ENCODE assay signal across 32 cellular contexts in the genomic region with DNA sequence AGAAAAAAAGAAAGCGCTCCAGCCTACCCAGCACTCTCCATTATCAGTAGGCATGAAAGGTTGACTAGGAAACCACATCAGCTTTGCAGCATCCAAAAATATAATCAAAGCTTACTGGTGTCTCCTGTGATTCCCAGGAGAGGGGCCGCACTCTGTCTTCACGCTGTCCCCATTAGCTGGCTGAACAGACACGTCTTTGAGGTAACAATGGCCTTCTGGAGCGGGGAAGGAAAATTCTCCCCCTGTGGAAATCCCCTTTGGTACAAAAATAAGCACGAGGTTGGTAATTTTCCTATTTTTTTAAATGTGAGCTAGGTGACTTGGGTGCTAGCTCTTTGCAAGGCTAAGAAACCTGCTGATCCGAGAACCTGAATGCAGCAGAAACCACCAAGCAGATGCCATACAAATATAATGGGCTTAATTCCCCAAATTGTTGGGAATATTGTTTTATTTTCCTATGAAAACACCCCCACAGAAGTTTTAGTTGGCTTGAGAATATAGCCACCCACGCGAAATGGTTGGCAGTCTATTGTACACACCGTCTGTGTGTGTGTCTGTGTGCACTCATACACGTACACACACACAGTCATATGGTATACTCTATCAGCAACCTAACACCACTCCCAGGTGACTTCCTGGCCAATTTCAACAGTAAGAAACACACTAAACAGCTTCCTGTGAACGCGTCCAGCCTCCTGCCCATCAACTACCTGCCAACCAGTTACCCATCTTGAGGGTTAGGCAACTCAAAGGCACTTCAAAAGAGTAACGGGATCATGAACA.
DNase-seq lines count a peak whose midpoint lies in the region; ATAC-seq and TF ChIP-seq lines count a peak whose summit lies in the region.
"Had no signal": no experiment of that assay in that cellular context is flagged by ENCODE, and none has a peak within 500 bp of the region (broad histone marks: within the 10 kb centered on the region; RNA-seq: fewer than 3 reads in every experiment).

No MANE protein-coding gene starts in this region.

- ATAC-seq in GM18868 (IDR thresholded peaks at IDR 0.05; ENCODE audit: unreplicated experiment) (peak; percentile 79), upper lobe of right lung (peak; percentile 25), HG03378 (IDR thresholded peaks at IDR 0.05; ENCODE audit: unreplicated experiment) (no peak), psoas muscle (no peak)
- ATAC-seq: activated CD8-positive, alpha-beta memory T cell treated with anti-CD3 and anti-CD28 coated beads, Interleukin-2, amount 10 ng/mL, durations not matched to agents 7 days and 5 days; activated naive CD8-positive, alpha-beta T cell treated with anti-CD3 and anti-CD28 coated beads, Interleukin-2, amount 50 U/mL, for 24 hours; Right ventricle myocardium inferior; stimulated activated memory B cell treated with anti-CD40 and anti-IgM and Interleukin-4, amounts not matched to agents 10 μg/mL and 1 μg/mL and 100 μg/mL, for 72 hours; T-helper 17 cell had no signal

- H3K4me1 ChIP-seq in upper lobe of right lung (no peaks in the 10 kb centered on the region), psoas muscle (no peaks in the 10 kb centered on the region)

- 72 to 76% (median 76%) methylated on average over 14 of the region's 14 CpGs for WGBS in psoas muscle, 3 donors

- TF ChIP-seq CTCF in upper lobe of right lung (IDR thresholded peaks at IDR 0.05) (no peak), psoas muscle (IDR thresholded peaks at IDR 0.05) (no peak)

- H3K27me3 ChIP-seq in upper lobe of right lung: no peaks in the 10 kb centered on the region
- H3K27me3 ChIP-seq in psoas muscle (ENCODE audit: insufficient read depth in 3 of 3, low read length in 2 of 3): no peaks in the 10 kb centered on the region
- H3K27me3 ChIP-seq: MG63 had no signal

- intact Hi-C loops in upper lobe of right lung (cut with DNase I): no loop called here
- intact Hi-C loops in psoas muscle (cut with DNase I): no loop called here

- H3K4me3 ChIP-seq in upper lobe of right lung: no peak overlapping the region
- no peak overlapping the region for H3K4me3 ChIP-seq in psoas muscle
- H3K4me3 ChIP-seq: MG63 had no signal

- H3K27ac ChIP-seq in upper lobe of right lung (no peak overlapping the region), psoas muscle (no peak overlapping the region)
- H3K27ac ChIP-seq: epithelial cell of prostate, HL-60 had no signal

- no peaks in the 10 kb centered on the region for H3K36me3 ChIP-seq in upper lobe of right lung
- no peaks in the 10 kb centered on the region for H3K36me3 ChIP-seq in psoas muscle (ENCODE audit: insufficient read depth in 1 of 2, low read depth in 1 of 2)
- H3K36me3 ChIP-seq: MG63 had no signal

- H3K9me3 ChIP-seq in upper lobe of right lung (no peaks in the 10 kb centered on the region), psoas muscle (no peaks in the 10 kb centered on the region)
- H3K9me3 ChIP-seq: MG63, SK-N-SH had no signal

- peak; percentile 12 for DNase-seq in NCI-H2196 (lab: John Stamatoyannopoulos, UW; ENCODE audit: unreplicated experiment)
- DNase-seq in NCI-H2196 treated with DMSO at 0.1 percent for 48 hours (lab: John Stamatoyannopoulos, UW; ENCODE audit: unreplicated experiment): no peak
- peak; percentile 64 for DNase-seq in NCI-H510A treated with DMSO at 0.1 percent for 48 hours (lab: John Stamatoyannopoulos, UW)
- no peak for DNase-seq in upper lobe of right lung
- DNase-seq in glomerular visceral epithelial cell (ENCODE audit: extremely low spot score): no peak
- DNase-seq in psoas muscle: no peak
- DNase-seq: activated CD4-positive, alpha-beta T cell treated with anti-CD3 and anti-CD28 coated beads, Interleukin-2, amount 50 U/mL, for 4 hours; activated CD4-positive, CD25-positive, alpha-beta regulatory T cell; activated CD8-positive, alpha-beta memory T cell treated with anti-CD3 and anti-CD28 coated beads, Interleukin-2, amount 10 ng/mL, durations not matched to agents 7 days and 5 days; activated naive CD4-positive, alpha-beta T cell; activated naive CD8-positive, alpha-beta T cell treated with anti-CD3 and anti-CD28 coated beads, Interleukin-2, amount 50 U/mL, for 24 hours; activated T-cell treated with anti-CD3 and anti-CD28 coated beads, Interleukin-2, amount 50 U/mL, for 48 hours; AML-193; CD8-positive, alpha-beta memory T cell; cortex of kidney; DMS 273 treated with DMSO at 0.1 percent for 48 hours; effector memory CD4-positive, alpha-beta T cell; hypothalamus; KG1; MG63; NCI-H1105 treated with DMSO at 0.1 percent for 48 hours; NCI-H2081 treated with DMSO at 0.1 percent for 48 hours; NCI-H524; NK-92 treated with Interleukin-12 subunit alpha and Interleukin-12 subunit beta, amount 100 ng/mL, for 24 hours; SK-N-SH; T-helper 17 cell had no signal

Comparison
In these comparisons a context has a peak if more than half of its experiments do, and no peak if none do; other contexts are left out.
1. DNase-seq: peak in NCI-H2196 (single experiment) and NCI-H510A treated with DMSO at 0.1 percent for 48 hours (single experiment); none in NCI-H2196 treated with DMSO at 0.1 percent for 48 hours (single experiment), upper lobe of right lung (single experiment), glomerular visceral epithelial cell (single experiment) and psoas muscle (0 of 2).
2. ATAC-seq: peak in GM18868 (single experiment) and upper lobe of right lung (single experiment); none in HG03378 (single experiment) and psoas muscle (0 of 4).